20 cellular contexts compared by ENCODE assay signal in the genomic region with DNA sequence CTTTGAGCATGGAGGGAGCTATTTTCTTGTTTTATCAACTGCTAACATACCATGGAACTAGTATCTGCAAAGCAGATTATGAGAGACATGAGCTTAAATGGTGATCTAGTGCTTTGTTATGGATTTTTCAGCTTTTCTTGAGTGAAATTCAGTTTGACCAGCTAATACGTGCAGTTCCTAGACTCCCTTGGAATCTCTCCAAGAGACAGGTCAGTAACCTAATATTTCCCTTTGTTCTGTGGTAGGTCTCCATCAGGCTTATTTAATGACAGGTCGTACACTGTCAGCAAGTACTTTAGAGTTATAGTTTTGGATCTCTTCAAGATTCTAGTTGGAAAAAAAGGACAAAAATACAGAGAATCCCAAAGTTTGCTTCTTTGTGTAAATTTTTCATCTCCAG. TPM values are rescaled to one million over a fixed set of nuclear protein-coding genes. Genes with fewer than 3 reads are reported as not detected.
A peak's percentile ranks its signal among the peaks of the same experiment; 100 is the strongest.
DNase-seq lines count a peak whose midpoint lies in the region; ATAC-seq, FAIRE-seq and TF ChIP-seq lines count a peak whose summit lies in the region.
"Had no signal": no experiment of that assay in that cellular context is flagged by ENCODE, and none has a peak within 500 bp of the region (broad histone marks: within the 10 kb centered on the region; RNA-seq: fewer than 3 reads in every experiment).

No MANE protein-coding gene starts in this region.

- DNase-seq in DMS53 (lab: John Stamatoyannopoulos, UW): peak; percentile 45
- DNase-seq in astrocyte (ENCODE audit: low read depth): peak; percentile 4
- peak; percentile 21 for DNase-seq in kidney tubule cell (ENCODE audit: low spot score)
- no peak for DNase-seq in activated CD4-positive, CD25-positive, alpha-beta regulatory T cell treated with anti-CD3 and anti-CD28 coated beads, Interleukin-2, amount 50 U/mL, for 72 hours
- DNase-seq in natural killer cell treated with Interleukin-12 subunit alpha and Interleukin-12 subunit beta and Interleukin-15 and Interleukin-18, amount 100 ng/mL, for 72 hours (ENCODE audit: low spot score): no peak
- DNase-seq in T-helper 17 cell: no peak
- DNase-seq in NCI-H82 treated with DMSO at 0.1 percent for 48 hours (lab: John Stamatoyannopoulos, UW; ENCODE audit: unreplicated experiment): no peak
- DNase-seq: CD8-positive, alpha-beta memory T cell; EL; HFFc6; Karpas-422; NCI-H187 treated with DMSO at 0.1 percent for 48 hours; NCI-H526 treated with DMSO at 0.1 percent for 48 hours; PC-3 had no signal

- H3K9me3 ChIP-seq in astrocyte (ENCODE audit: insufficient read depth, low read depth, low read length): peaks cover 9% of the 10 kb centered on the region
- no peaks in the 10 kb centered on the region for H3K9me3 ChIP-seq in T-helper 17 cell (ENCODE audit: control insufficient read depth, low read length, poor library complexity, severe bottlenecking)
- H3K9me3 ChIP-seq: A549 had no signal

- H3K27ac Mint-ChIP-seq in astrocyte (ENCODE audit: unreplicated experiment) (no peak overlapping the region), T-helper 17 cell (no peak overlapping the region)
- no peak overlapping the region for H3K27ac Mint-ChIP-seq in natural killer cell treated with Interleukin-12 subunit alpha and Interleukin-12 subunit beta and Interleukin-15 and Interleukin-18, amount 100 ng/mL, for 72 hours
- H3K27ac Mint-ChIP-seq: CD8-positive, alpha-beta memory T cell; HFFc6 had no signal

- no peak for ATAC-seq in natural killer cell treated with Interleukin-12 subunit alpha and Interleukin-12 subunit beta and Interleukin-15 and Interleukin-18, amount 100 ng/mL, for 72 hours
- ATAC-seq in T-helper 17 cell: no peak
- ATAC-seq: A549, PC-3 had no signal

- H3K9me3 Mint-ChIP-seq in astrocyte (ENCODE audit: unreplicated experiment): peaks cover 26% of the 10 kb centered on the region
- peaks cover 4% of the 10 kb centered on the region for H3K9me3 Mint-ChIP-seq in natural killer cell treated with Interleukin-12 subunit alpha and Interleukin-12 subunit beta and Interleukin-15 and Interleukin-18, amount 100 ng/mL, for 72 hours

- no peak overlapping the region for H3K9ac ChIP-seq in astrocyte (ENCODE audit: low read length)
- H3K9ac ChIP-seq: BLaER1 treated with 17β-estradiol and CSF1 and Interleukin-3, amounts not matched to agents 10 nM and 100 nM had no signal

- H2AFZ ChIP-seq in astrocyte (ENCODE audit: low read depth, low read length): no peak overlapping the region

- no peaks in the 10 kb centered on the region for H3K36me3 ChIP-seq in astrocyte (ENCODE audit: insufficient read depth, low read length)

- TF ChIP-seq EP300 in Ishikawa (IDR thresholded peaks at IDR 0.05; ENCODE audit: borderline replicate concordance): no peak

- no peak for TF ChIP-seq RAD21 in Ishikawa (IDR thresholded peaks at IDR 0.05; ENCODE audit: low read depth)

- no peaks in the 10 kb centered on the region for H3K79me2 ChIP-seq in astrocyte (ENCODE audit: insufficient read depth, low read length)

- H3K4me1 Mint-ChIP-seq in astrocyte (ENCODE audit: low read depth, unreplicated experiment) (no peaks in the 10 kb centered on the region), T-helper 17 cell (no peaks in the 10 kb centered on the region)
- H3K4me1 Mint-ChIP-seq in natural killer cell treated with Interleukin-12 subunit alpha and Interleukin-12 subunit beta and Interleukin-15 and Interleukin-18, amount 100 ng/mL, for 72 hours (ENCODE audit: low read depth in 2 of 2): no peaks in the 10 kb centered on the region
- H3K4me1 Mint-ChIP-seq: CD8-positive, alpha-beta memory T cell had no signal

- no peak overlapping the region for H3K27ac ChIP-seq in astrocyte (ENCODE audit: low read depth, low read length)
- H3K27ac ChIP-seq: A549; BLaER1 treated with 17β-estradiol and CSF1 and Interleukin-3, amounts not matched to agents 10 nM and 100 nM; RWPE1 had no signal

- H3K4me3 Mint-ChIP-seq in astrocyte (ENCODE audit: unreplicated experiment) (no peak overlapping the region), T-helper 17 cell (no peak overlapping the region)
- no peak overlapping the region for H3K4me3 Mint-ChIP-seq in natural killer cell treated with Interleukin-12 subunit alpha and Interleukin-12 subunit beta and Interleukin-15 and Interleukin-18, amount 100 ng/mL, for 72 hours
- H3K4me3 Mint-ChIP-seq: CD8-positive, alpha-beta memory T cell; HFFc6 had no signal

- H3K36me3 Mint-ChIP-seq in astrocyte (ENCODE audit: low read depth, unreplicated experiment) (peaks cover 17% of the 10 kb centered on the region), T-helper 17 cell (ENCODE audit: low read depth) (peaks cover under 1% of the 10 kb centered on the region)
- H3K36me3 Mint-ChIP-seq in natural killer cell treated with Interleukin-12 subunit alpha and Interleukin-12 subunit beta and Interleukin-15 and Interleukin-18, amount 100 ng/mL, for 72 hours: peaks cover 21% of the 10 kb centered on the region

- no peak for FAIRE-seq in astrocyte (lab: Jason Lieb, UNC)
- FAIRE-seq: A549, D721Med, H54 had no signal

- no peak for TF ChIP-seq CTCF in astrocyte (IDR thresholded peaks at IDR 0.05; ENCODE audit: insufficient read depth, low read depth, low read length)

- H3K27me3 Mint-ChIP-seq in astrocyte (ENCODE audit: low read depth, unreplicated experiment): no peaks in the 10 kb centered on the region
- peaks cover 6 to 12% of the 10 kb centered on the region in 2 donors for H3K27me3 Mint-ChIP-seq in natural killer cell treated with Interleukin-12 subunit alpha and Interleukin-12 subunit beta and Interleukin-15 and Interleukin-18, amount 100 ng/mL, for 72 hours
- H3K27me3 Mint-ChIP-seq in T-helper 17 cell: peaks cover 7% of the 10 kb centered on the region

- no peaks in the 10 kb centered on the region for H3K27me3 ChIP-seq in astrocyte (ENCODE audit: insufficient read depth, low read length)
- H3K27me3 ChIP-seq: BLaER1 treated with 17β-estradiol and CSF1 and Interleukin-3, amounts not matched to agents 10 nM and 100 nM had no signal

- no peaks in the 10 kb centered on the region for H3K4me1 ChIP-seq in astrocyte (ENCODE audit: insufficient read depth, low read length)
- H3K4me1 ChIP-seq: A549 had no signal

- no peak overlapping the region for H3K4me2 ChIP-seq in astrocyte (ENCODE audit: low read length)
- H3K4me2 ChIP-seq: A549; BLaER1 treated with 17β-estradiol and CSF1 and Interleukin-3, amounts not matched to agents 10 nM and 100 nM had no signal

- no peak overlapping the region for H3K4me3 ChIP-seq in astrocyte (ENCODE audit: insufficient read depth, low read depth, low read length)
- H3K4me3 ChIP-seq: A549; BLaER1 treated with 17β-estradiol and CSF1 and Interleukin-3, amounts not matched to agents 10 nM and 100 nM had no signal

- H4K20me1 ChIP-seq in astrocyte (ENCODE audit: insufficient read depth, low read length): no peaks in the 10 kb centered on the region
- H4K20me1 ChIP-seq: BLaER1 treated with 17β-estradiol and CSF1 and Interleukin-3, amounts not matched to agents 10 nM and 100 nM had no signal

TF ChIP-seq in Ishikawa, 13 proteins besides CTCF, POLR2A, EP300 and RAD21:
- peak; percentile 44 for TF ChIP-seq NFIC (IDR thresholded peaks at IDR 0.05)
- no peak for TF ChIP-seq ZBTB7A (IDR thresholded peaks at IDR 0.05; ENCODE audit: low read depth)

RNA-seq across cellular contexts. Expression of gene HDAC2, which starts 43.9 kb away (rescaled TPM):
- total RNA-seq in astrocyte: 173 and 179 TPM in 2 replicates
- 10 to 100 TPM; 60.8 to 72.2 TPM for total RNA-seq in natural killer cell treated with Interleukin-12 subunit alpha and Interleukin-12 subunit beta and Interleukin-15 and Interleukin-18, amount 100 ng/mL, for 72 hours
- total RNA-seq in T-helper 17 cell: 10 to 100 TPM; 38.4 to 50.1 TPM

Comparison
In these comparisons a context has a peak if more than half of its experiments do, and no peak if none do; other contexts are left out.
1. DNase-seq: peak in DMS53 (single experiment), astrocyte (single experiment) and kidney tubule cell (single experiment); none in activated CD4-positive, CD25-positive, alpha-beta regulatory T cell treated with anti-CD3 and anti-CD28 coated beads, Interleukin-2, amount 50 U/mL, for 72 hours (single experiment), natural killer cell treated with Interleukin-12 subunit alpha and Interleukin-12 subunit beta and Interleukin-15 and Interleukin-18, amount 100 ng/mL, for 72 hours (single experiment), T-helper 17 cell (0 of 3) and NCI-H82 treated with DMSO at 0.1 percent for 48 hours (single experiment).